ENCODE assay signal across 27 cellular contexts in the genomic region with DNA sequence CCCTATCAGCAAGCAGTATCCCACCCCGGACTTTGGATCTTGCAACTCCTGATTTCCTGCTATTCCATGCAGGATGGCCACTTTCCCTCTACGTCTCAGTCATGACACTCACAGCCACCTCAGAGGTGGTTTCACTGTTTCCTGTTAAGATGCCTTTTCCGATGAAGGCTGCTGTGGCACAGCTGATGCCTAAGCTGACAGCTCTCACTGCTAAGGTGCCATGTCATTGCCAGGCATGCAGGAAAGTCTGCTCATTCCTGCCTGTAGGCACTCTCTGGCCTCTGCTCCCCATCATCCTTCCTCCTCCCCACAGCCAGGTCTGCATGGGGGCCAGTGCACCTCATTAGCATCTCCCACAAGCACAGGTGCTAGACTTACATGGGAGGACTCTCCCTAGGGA.
"Had no signal": no experiment of that assay in that cellular context is flagged by ENCODE, and none has a peak within 500 bp of the region (broad histone marks: within the 10 kb centered on the region; RNA-seq: fewer than 3 reads in every experiment).

No MANE protein-coding gene starts in this region.

- H2AFZ ChIP-seq: hepatocyte, neural progenitor cell had no signal

- H3K9me3 ChIP-seq: left ventricle myocardium inferior, pancreas, prostate gland, stomach, testis, thyroid gland, transverse colon, upper lobe of left lung had no signal

- H3K27ac ChIP-seq: hepatocyte, left ventricle myocardium inferior, neural progenitor cell, pancreas, prostate gland, skin epidermis, stomach, testis, thyroid gland, transverse colon, upper lobe of left lung had no signal

- ATAC-seq: natural killer cell; pancreas; right cardiac atrium; sciatic nerve; stimulated activated naive B cell treated with anti-CD40 and anti-IgM and Interleukin-4, amounts not matched to agents 10 μg/mL and 1 μg/mL and 100 μg/mL, for 72 hours; stimulated activated naive CD8-positive, alpha-beta T cell treated with anti-CD3 and anti-CD28 coated beads, Interleukin-15, Interleukin-2, amounts not matched to agents 100 U/mL and 50 U/mL, for 24 hours had no signal

- H3K4me2 ChIP-seq: hepatocyte, neural progenitor cell had no signal

- H3K4me3 ChIP-seq: hepatocyte, left ventricle myocardium inferior, lung, neural progenitor cell, pancreas, prostate gland, skin epidermis, stomach, testis, thyroid gland, transverse colon, upper lobe of left lung had no signal

- DNase-seq: islet precursor cell; left ventricle myocardium inferior; mesendoderm; naive B cell; natural killer cell; nephron progenitor cell; pancreas; posterior cingulate gyrus; retina; right cardiac atrium; stimulated activated CD4-positive, alpha-beta T cell treated with anti-CD3 and anti-CD28 coated beads, Interleukin-12 subunit alpha, Interleukin-12 subunit beta, amount 100 ng/mL, for 4 hours; stimulated activated CD4-positive, alpha-beta T cell treated with anti-CD3 and anti-CD28 coated beads, Interleukin-15, amount 100 ng/mL, for 24 hours; stimulated activated CD4-positive, alpha-beta T cell treated with anti-CD3 and anti-CD28 coated beads, Interleukin-2, amount 100 ng/mL, for 24 hours; stimulated activated CD4-positive, alpha-beta T cell treated with anti-CD3 and anti-CD28 coated beads, Interleukin-4, amount 100 ng/mL, for 1 hour; stimulated activated naive B cell treated with anti-CD40 and anti-IgM and Interleukin-4, amounts not matched to agents 10 μg/mL and 1 μg/mL and 100 μg/mL, for 72 hours; stimulated activated naive CD8-positive, alpha-beta T cell treated with anti-CD3 and anti-CD28 coated beads, Interleukin-15, Interleukin-2, amounts not matched to agents 100 U/mL and 50 U/mL, for 24 hours; stomach; testis; thyroid gland; transverse colon; upper lobe of left lung had no signal

- H3K9ac ChIP-seq: neural progenitor cell had no signal

- H3K4me1 ChIP-seq: pancreas, prostate gland, stomach, testis, thyroid gland, transverse colon, upper lobe of left lung had no signal

- H3K27me3 ChIP-seq: hepatocyte, neural progenitor cell, pancreas, stomach, testis, thyroid gland, transverse colon, upper lobe of left lung had no signal

- H3K36me3 ChIP-seq: left ventricle myocardium inferior, neural progenitor cell, pancreas, prostate gland, stomach, thyroid gland, transverse colon, upper lobe of left lung had no signal
